ENCODE assay signal across 10 cellular contexts in the genomic region with DNA sequence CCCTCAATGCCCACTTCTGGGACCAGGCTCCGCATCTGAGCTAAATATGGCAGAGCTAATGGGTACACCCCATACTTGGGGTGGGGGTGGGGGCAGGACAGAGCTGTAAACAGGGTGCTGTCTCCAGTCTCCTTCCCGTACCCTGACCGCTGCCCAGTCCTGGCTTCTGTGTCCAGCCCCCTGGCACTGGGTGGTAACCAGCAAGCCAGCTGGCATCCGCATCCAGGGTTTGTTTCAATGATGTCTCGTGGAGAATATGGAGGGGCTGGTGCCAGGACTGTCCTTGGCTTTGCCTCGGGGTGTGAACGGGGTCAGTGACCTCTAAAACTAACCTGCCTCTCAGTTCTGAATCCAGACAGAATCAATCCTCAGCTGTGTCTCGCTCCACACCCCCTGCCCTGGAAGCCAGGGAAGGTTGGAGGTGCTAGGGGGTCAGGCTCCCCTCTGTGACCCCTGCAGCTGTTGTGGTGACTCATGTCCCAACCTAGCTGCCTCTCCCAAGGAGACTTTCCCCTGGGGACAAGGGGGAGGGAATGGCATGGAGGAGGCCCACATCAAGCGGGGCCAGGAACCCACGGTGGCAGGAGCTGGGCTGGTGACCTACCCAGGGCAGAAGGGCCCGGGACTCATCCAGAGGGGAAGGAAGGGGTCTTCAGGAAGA. TPM values are rescaled to one million over a fixed set of nuclear protein-coding genes. Genes with fewer than 3 reads are reported as not detected.
DNase-seq lines count a peak whose midpoint lies in the region; ATAC-seq and TF ChIP-seq lines count a peak whose summit lies in the region.
"Had no signal": no experiment of that assay in that cellular context is flagged by ENCODE, and none has a peak within 500 bp of the region (broad histone marks: within the 10 kb centered on the region; RNA-seq: fewer than 3 reads in every experiment).

No MANE protein-coding gene starts in this region.

- H3K27ac Mint-ChIP-seq in natural killer cell treated with Interleukin-12 subunit alpha and Interleukin-12 subunit beta and Interleukin-15 and Interleukin-18, amount 100 ng/mL, for 72 hours, result no peak overlapping the region

- ATAC-seq in Right ventricle myocardium inferior (peak; percentile 55), HG03520 (IDR thresholded peaks at IDR 0.05; ENCODE audit: unreplicated experiment) (no peak), HG02763 (IDR thresholded peaks at IDR 0.05; ENCODE audit: unreplicated experiment) (no peak), GM21515 (IDR thresholded peaks at IDR 0.05; ENCODE audit: unreplicated experiment) (no peak)
- no peak for ATAC-seq in natural killer cell treated with Interleukin-12 subunit alpha and Interleukin-12 subunit beta and Interleukin-15 and Interleukin-18, amount 100 ng/mL, for 72 hours

- peaks cover 11 to 12% of the 10 kb centered on the region in 2 donors for H3K4me1 Mint-ChIP-seq in natural killer cell treated with Interleukin-12 subunit alpha and Interleukin-12 subunit beta and Interleukin-15 and Interleukin-18, amount 100 ng/mL, for 72 hours (ENCODE audit: low read depth in 2 of 2)

- peak overlapping the region; percentile 59 for H3K4me3 Mint-ChIP-seq in natural killer cell treated with Interleukin-12 subunit alpha and Interleukin-12 subunit beta and Interleukin-15 and Interleukin-18, amount 100 ng/mL, for 72 hours

- H3K36me3 Mint-ChIP-seq in natural killer cell treated with Interleukin-12 subunit alpha and Interleukin-12 subunit beta and Interleukin-15 and Interleukin-18, amount 100 ng/mL, for 72 hours, result no peaks in the 10 kb centered on the region

- TF ChIP-seq POLR2A in erythroblast (IDR thresholded peaks at IDR 0.05; ENCODE audit: low read length), result no peak

- H3K9me3 Mint-ChIP-seq in natural killer cell treated with Interleukin-12 subunit alpha and Interleukin-12 subunit beta and Interleukin-15 and Interleukin-18, amount 100 ng/mL, for 72 hours, result no peaks in the 10 kb centered on the region

- peaks cover 0 to 3% of the 10 kb centered on the region in 2 donors for H3K27me3 Mint-ChIP-seq in natural killer cell treated with Interleukin-12 subunit alpha and Interleukin-12 subunit beta and Interleukin-15 and Interleukin-18, amount 100 ng/mL, for 72 hours

- intact Hi-C loops in Right ventricle myocardium inferior (cut with DNase I) (loop anchor here (5.0 kb wide), 1 partner anchor 36 kb away; a partner anchor contains a TSS), cardiac septum (cut with DNase I) (loop anchor here (5.0 kb wide), 1 partner anchor 66 kb away; a partner anchor contains a TSS)

- DNase-seq in Right ventricle myocardium inferior (ENCODE audit: missing footprints) (peak; percentile 79), cardiac septum (ENCODE audit: low spot score) (no peak), erythroblast (lab: John Stamatoyannopoulos, UW) (peak; percentile 51 to 58), NCI-H2227 treated with DMSO at 0.1 percent for 48 hours (lab: John Stamatoyannopoulos, UW) (no peak)
- DNase-seq in natural killer cell treated with Interleukin-12 subunit alpha and Interleukin-12 subunit beta and Interleukin-15 and Interleukin-18, amount 100 ng/mL, for 72 hours (ENCODE audit: low spot score), result no peak
- DNase-seq: foreskin melanocyte, NCI-H345 had no signal

RNA-seq across cellular contexts. Expression of a gene that starts 1.5 kb away (rescaled TPM):
- total RNA-seq in Right ventricle myocardium inferior (5.1 TPM), cardiac septum (10.9 TPM)
- not detected for total RNA-seq in natural killer cell treated with Interleukin-12 subunit alpha and Interleukin-12 subunit beta and Interleukin-15 and Interleukin-18, amount 100 ng/mL, for 72 hours

RNA-seq across cellular contexts. Expression of a gene that starts 1.6 kb away (rescaled TPM):
- total RNA-seq in Right ventricle myocardium inferior, result 5,286 TPM
- 4,725 TPM for total RNA-seq in cardiac septum
- total RNA-seq in natural killer cell treated with Interleukin-12 subunit alpha and Interleukin-12 subunit beta and Interleukin-15 and Interleukin-18, amount 100 ng/mL, for 72 hours, result 1 to 10 TPM; 2.1 to 2.5 TPM

RNA-seq across cellular contexts. Expression of a gene that starts 21.1 kb away (rescaled TPM):
- 10.4 TPM for total RNA-seq in Right ventricle myocardium inferior
- 15.3 TPM for total RNA-seq in cardiac septum
- total RNA-seq in natural killer cell treated with Interleukin-12 subunit alpha and Interleukin-12 subunit beta and Interleukin-15 and Interleukin-18, amount 100 ng/mL, for 72 hours, result 10 to 100 TPM in 1 of 2 donors, 1 to 10 TPM in 1; 8.8 to 13.7 TPM

RNA-seq across cellular contexts. Expression of a gene that starts 29.8 kb away (rescaled TPM):
- total RNA-seq in Right ventricle myocardium inferior (21.4 TPM), cardiac septum (21.9 TPM)
- 100 to 1,000 TPM in 1 of 2 donors, 10 to 100 TPM in 1; 97.9 to 139 TPM for total RNA-seq in natural killer cell treated with Interleukin-12 subunit alpha and Interleukin-12 subunit beta and Interleukin-15 and Interleukin-18, amount 100 ng/mL, for 72 hours

RNA-seq across cellular contexts. Expression of a gene that starts 33.1 kb away (rescaled TPM):
- 68.7 TPM for total RNA-seq in Right ventricle myocardium inferior
- total RNA-seq in cardiac septum, result 84.4 TPM
- 1 to 10 TPM; 3.8 to 9.5 TPM for total RNA-seq in natural killer cell treated with Interleukin-12 subunit alpha and Interleukin-12 subunit beta and Interleukin-15 and Interleukin-18, amount 100 ng/mL, for 72 hours

Comparison
In these comparisons a context has a peak if more than half of its experiments do, and no peak if none do; other contexts are left out.
1. DNase-seq: peak in Right ventricle myocardium inferior (single experiment) and erythroblast (2 of 2); none in cardiac septum (single experiment), natural killer cell treated with Interleukin-12 subunit alpha and Interleukin-12 subunit beta and Interleukin-15 and Interleukin-18, amount 100 ng/mL, for 72 hours (single experiment) and NCI-H2227 treated with DMSO at 0.1 percent for 48 hours (single experiment).
2. RNA of a gene that starts 1.6 kb away (total RNA-seq): 5,286 TPM in Right ventricle myocardium inferior (single experiment) and 4,725 TPM in cardiac septum (single experiment); 2.1 to 2.5 TPM in natural killer cell treated with Interleukin-12 subunit alpha and Interleukin-12 subunit beta and Interleukin-15 and Interleukin-18, amount 100 ng/mL, for 72 hours; every median in the first group is over 1,000 times any median in the second.